ENCODE assay signal across 11 cellular contexts in the genomic region with DNA sequence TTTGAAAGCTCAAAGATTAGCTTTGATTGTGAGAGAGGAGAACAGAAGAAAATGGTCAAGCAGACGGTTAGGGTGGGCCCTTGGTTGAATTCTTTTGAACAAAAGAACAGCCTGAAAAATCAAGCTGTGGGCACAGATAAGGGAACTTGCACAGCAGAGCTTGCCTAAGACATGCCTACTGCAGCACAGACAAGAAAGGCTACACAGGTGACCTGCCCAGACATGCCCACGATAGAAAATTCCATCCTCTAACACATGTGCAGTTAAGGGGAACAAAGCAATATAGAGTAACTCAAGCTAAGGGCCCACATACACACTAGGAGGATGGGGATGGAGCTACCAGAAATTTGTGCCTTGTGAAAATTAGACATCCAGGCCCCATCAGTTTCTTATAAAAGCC.
A peak's percentile ranks its signal among the peaks of the same experiment; 100 is the strongest.
DNase-seq lines count a peak whose midpoint lies in the region; ATAC-seq and TF ChIP-seq lines count a peak whose summit lies in the region.
"Had no signal": no experiment of that assay in that cellular context is flagged by ENCODE, and none has a peak within 500 bp of the region (broad histone marks: within the 10 kb centered on the region; RNA-seq: fewer than 3 reads in every experiment).

No MANE protein-coding gene starts in this region.

- H3K4me2 ChIP-seq in fibroblast of lung (ENCODE audit: extremely low read depth, insufficient read depth, low read length) = no peak overlapping the region

- H3K36me3 ChIP-seq in fibroblast of lung (ENCODE audit: control insufficient read depth, insufficient read depth, low read length) = no peaks in the 10 kb centered on the region

- DNase-seq in GM12865 (ENCODE audit: low read depth) (peak; percentile 33), HFF-Myc (ENCODE audit: extremely low read depth, low read depth) (peak; percentile 16), NCI-H510A treated with DMSO at 0.1 percent for 48 hours (lab: John Stamatoyannopoulos, UW) (peak; percentile 51), fibroblast of lung (ENCODE audit: low read depth in 2 of 2) (peak; percentile 13 to 28), SW480 (ENCODE audit: low spot score) (no peak), NCI-H1436 (lab: John Stamatoyannopoulos, UW) (no peak)
- DNase-seq in activated CD4-positive, alpha-beta T cell treated with anti-CD3 and anti-CD28 coated beads, Interleukin-2, amount 50 U/mL, for 4 hours = no peak
- DNase-seq: left cardiac atrium; stimulated activated naive CD4-positive, alpha-beta T cell had no signal

- H3K79me2 ChIP-seq in fibroblast of lung (ENCODE audit: control insufficient read depth, insufficient read depth, low read length) = no peaks in the 10 kb centered on the region

- TF ChIP-seq CTCF in GM12865 (IDR thresholded peaks at IDR 0.05; ENCODE audit: insufficient read depth, low read depth, low read length, missing control alignments) (no peak), HFF-Myc (IDR thresholded peaks at IDR 0.05; ENCODE audit: low read depth, low read length, missing control alignments) (no peak), fibroblast of lung (conservative IDR thresholded peaks at IDR 0.05 in 1 of 2, IDR thresholded peaks at IDR 0.05 in 1 of 2; ENCODE audit: low read depth in 1 of 2, low read length in 2 of 2) (no peak)

- no peaks in the 10 kb centered on the region for H3K27me3 ChIP-seq in fibroblast of lung (ENCODE audit: control insufficient read depth, insufficient read depth, low read length)

- H3K27ac ChIP-seq in fibroblast of lung (ENCODE audit: insufficient read depth, low read length) = no peak overlapping the region
- H3K27ac ChIP-seq: C4-2B had no signal

- no peaks in the 10 kb centered on the region for H3K4me1 ChIP-seq in fibroblast of lung (ENCODE audit: control insufficient read depth, extremely low read depth, insufficient read depth, low read length)

- ATAC-seq in GM21360 (IDR thresholded peaks at IDR 0.05; ENCODE audit: unreplicated experiment) = no peak
- ATAC-seq: left cardiac atrium had no signal

- no peak overlapping the region for H3K9ac ChIP-seq in fibroblast of lung (ENCODE audit: insufficient read depth, low read length)

- no peak overlapping the region for H2AFZ ChIP-seq in fibroblast of lung (ENCODE audit: low read length)

- no peaks in the 10 kb centered on the region for H4K20me1 ChIP-seq in fibroblast of lung (ENCODE audit: control insufficient read depth, extremely low read depth, insufficient read depth, low read length)

- no peaks in the 10 kb centered on the region for H3K9me3 ChIP-seq in fibroblast of lung (ENCODE audit: control insufficient read depth, insufficient read depth, low read depth, low read length)

- H3K4me3 ChIP-seq in GM12865 (ENCODE audit: low read depth, low read length) = no peak overlapping the region
- H3K4me3 ChIP-seq in HFF-Myc (replicated peaks; ENCODE audit: low read depth, low read length) = no peak overlapping the region
- H3K4me3 ChIP-seq in fibroblast of lung (replicated peaks in 1 of 4; ENCODE audit: control extremely low read depth in 1 of 4, insufficient read depth in 1 of 4, low read depth in 3 of 4, low read length in 4 of 4) = no peak overlapping the region

Comparison
In these comparisons a context has a peak if more than half of its experiments do, and no peak if none do; other contexts are left out.
1. DNase-seq: peak in GM12865 (single experiment), HFF-Myc (single experiment), NCI-H510A treated with DMSO at 0.1 percent for 48 hours (single experiment) and fibroblast of lung (2 of 2); none in SW480 (single experiment), activated CD4-positive, alpha-beta T cell treated with anti-CD3 and anti-CD28 coated beads, Interleukin-2, amount 50 U/mL, for 4 hours (0 of 2) and NCI-H1436 (single experiment).